In genomic region chr3:110727056-110727455, GRCh38 we compare ENCODE assay signal across 1 cellular context.
TF ChIP-seq lines count a peak whose summit lies in the region.

No MANE protein-coding gene starts in this region.

TF ChIP-seq in GM23338, 12 proteins besides CTCF, POLR2A, EP300 and RAD21 (continued from another document):
- TF ChIP-seq ZNF331 (CRISPR knock-in tag; IDR thresholded peaks at IDR 0.05; ENCODE audit: low read depth) (no peak), ETS1 (IDR thresholded peaks at IDR 0.05) (no peak), NANOG (IDR thresholded peaks at IDR 0.05; ENCODE audit: borderline replicate concordance) (no peak), EZH2 (IDR thresholded peaks at IDR 0.05; ENCODE audit: low read depth, unreplicated experiment) (no peak), STAT1 (IDR thresholded peaks at IDR 0.05; ENCODE audit: unreplicated experiment) (no peak), JUNB (IDR thresholded peaks at IDR 0.05; ENCODE audit: unreplicated experiment) (no peak), CREB1 (CRISPR knock-in tag; IDR thresholded peaks at IDR 0.05; ENCODE audit: low read depth) (no peak), EZH2phosphoT487 (IDR thresholded peaks at IDR 0.05; ENCODE audit: unreplicated experiment) (no peak)
